8 cellular contexts compared by ENCODE assay signal in genomic region chr9:127223810-127224177, GRCh38. TPM values are rescaled to one million over a fixed set of nuclear protein-coding genes. Genes with fewer than 3 reads are reported as not detected.
DNase-seq lines count a peak whose midpoint lies in the region; ATAC-seq and TF ChIP-seq lines count a peak whose summit lies in the region.

No MANE protein-coding gene starts in this region.

- H3K27ac ChIP-seq in gastroesophageal sphincter (peak overlapping the region in 3 of 4 donors; percentile 85 to 89 (median 89)), psoas muscle (no peak overlapping the region), SJCRH30 (no peak overlapping the region)

- no peak for TF ChIP-seq POLR2A in gastroesophageal sphincter (IDR thresholded peaks at IDR 0.05)

- H3K36me3 ChIP-seq in gastroesophageal sphincter (peaks cover 0 to 8% of the 10 kb centered on the region in 2 donors), psoas muscle (ENCODE audit: insufficient read depth in 1 of 2, low read depth in 1 of 2) (no peaks in the 10 kb centered on the region), SJCRH30 (no peaks in the 10 kb centered on the region)

- H3K4me1 ChIP-seq in gastroesophageal sphincter (peaks cover 0 to 30% (median 5%) of the 10 kb centered on the region in 3 donors), psoas muscle (no peaks in the 10 kb centered on the region), SJCRH30 (no peaks in the 10 kb centered on the region)

- intact Hi-C loops in psoas muscle (cut with DNase I) = no loop called here

- TF ChIP-seq CTCF in GM12872 (IDR thresholded peaks at IDR 0.05; ENCODE audit: insufficient read depth, low read depth, low read length) (peak; percentile 36), gastroesophageal sphincter (IDR thresholded peaks at IDR 0.05) (no peak), psoas muscle (IDR thresholded peaks at IDR 0.05) (no peak)

- H3K4me3 ChIP-seq in gastroesophageal sphincter = peak overlapping the region in 1 of 2 donors; percentile 89
- H3K4me3 ChIP-seq in psoas muscle = peak overlapping the region; percentile 75
- H3K4me3 ChIP-seq in SJCRH30 = no peak overlapping the region

- 35 to 37% methylated on average over 2 to 5 of the region's 8 CpGs for WGBS in gastroesophageal sphincter (ENCODE audit: low coverage in 1 of 2), 2 donors
- 23 to 29% (median 25%) methylated on average over 8 of the region's 8 CpGs for WGBS in psoas muscle, 3 donors

- ATAC-seq in gastroesophageal sphincter (no peak), psoas muscle (peak in 1 of 4 donors; percentile 0), HG02610 (IDR thresholded peaks at IDR 0.05; ENCODE audit: unreplicated experiment) (no peak)

- no peaks in the 10 kb centered on the region for H3K27me3 ChIP-seq in gastroesophageal sphincter
- no peaks in the 10 kb centered on the region for H3K27me3 ChIP-seq in psoas muscle (ENCODE audit: insufficient read depth in 3 of 3, low read length in 2 of 3)
- H3K27me3 ChIP-seq in SJCRH30 = no peaks in the 10 kb centered on the region; the same call in 1 of the 2 replicates

- TF ChIP-seq EP300 in gastroesophageal sphincter (IDR thresholded peaks at IDR 0.05) = no peak

- in situ Hi-C loops in SK-MEL-5 (cut with HindIII; ENCODE audit: low pct_unique_long_range_greater_than_20kb, low sequenced_read_pairs) = no loop called here

- DNase-seq in SK-MEL-5 (ENCODE audit: low read depth, low spot score) (peak; percentile 16), psoas muscle (peak in 1 of 2 donors; percentile 63), SJCRH30 (no peak), NCI-H446 treated with DMSO at 0.1 percent for 48 hours (lab: John Stamatoyannopoulos, UW) (no peak), AG08395 (ENCODE audit: low spot score) (no peak)

- H3K9me3 ChIP-seq in gastroesophageal sphincter (no peaks in the 10 kb centered on the region), psoas muscle (no peaks in the 10 kb centered on the region), SJCRH30 (replicated peaks) (no peaks in the 10 kb centered on the region)

RNA-seq across cellular contexts. Expression of gene GARNL3, which starts 40.8 kb away (rescaled TPM):
- total RNA-seq in SK-MEL-5 (2014; rRNA removed; shearing (Covaris generic)) = 5.3 and 6.4 TPM in 2 replicates
- polyA plus RNA-seq in SK-MEL-5 (2015; cell fraction: cytosol; rRNA removed) = 2.3 and 9.9 TPM in 2 replicates
- 40.5 and 50.1 TPM in 2 replicates for polyA plus RNA-seq in SK-MEL-5 (2015; cell fraction: nucleus; rRNA removed)
- total RNA-seq in gastroesophageal sphincter = 10 to 100 TPM in 2 of 4 donors, 1 to 10 TPM in 2; 4.7 to 29.3 (median 11.3) TPM
- 1 to 10 TPM; 2.2 to 4.8 (median 3.1) TPM for total RNA-seq in psoas muscle
- 1 to 10 TPM; 1.2 to 1.9 (median 1.7) TPM for polyA plus RNA-seq in psoas muscle
- total RNA-seq in SJCRH30 (2014; rRNA removed; shearing (Covaris generic)) = 3.3 and 4.6 TPM in 2 replicates

Comparison
In these comparisons a context has a peak if more than half of its experiments do, and no peak if none do; other contexts are left out.
1. H3K27ac ChIP-seq: peak in gastroesophageal sphincter (3 of 4); none in psoas muscle (single experiment) and SJCRH30 (single experiment).